Comparison of ENCODE assay signal across 17 cellular contexts in genomic region chr10:108412323-108412722, GRCh38.
A peak's percentile ranks its signal among the peaks of the same experiment; 100 is the strongest.
DNase-seq lines count a peak whose midpoint lies in the region; ATAC-seq, FAIRE-seq and TF ChIP-seq lines count a peak whose summit lies in the region.
"Had no signal": no experiment of that assay in that cellular context is flagged by ENCODE, and none has a peak within 500 bp of the region (broad histone marks: within the 10 kb centered on the region; RNA-seq: fewer than 3 reads in every experiment).

No MANE protein-coding gene starts in this region.

- peaks cover 32% of the 10 kb centered on the region for H3K4me1 ChIP-seq in OCI-LY3 (ENCODE audit: low read length)
- H3K4me1 ChIP-seq: Caco-2 had no signal

- no peaks in the 10 kb centered on the region for H4K20me1 ChIP-seq in OCI-LY3 (ENCODE audit: insufficient read depth, low read length)

- FAIRE-seq in urothelium cell line (lab: Jason Lieb, UNC), result no peak

- H3K4me2 ChIP-seq in OCI-LY3 (ENCODE audit: low read length), result peak overlapping the region; percentile 43

- H2AFZ ChIP-seq in OCI-LY3 (ENCODE audit: low read depth, low read length), result no peak overlapping the region

- no peak for TF ChIP-seq CTCF in OCI-LY3 (IDR thresholded peaks at IDR 0.05; ENCODE audit: low read depth, low read length)

- no peaks in the 10 kb centered on the region for H3K36me3 ChIP-seq in OCI-LY3 (replicated peaks; ENCODE audit: low read depth, low read length)

- DNase-seq in NCI-H146 treated with DMSO at 0.1 percent for 48 hours (lab: John Stamatoyannopoulos, UW; ENCODE audit: unreplicated experiment), result no peak
- no peak for DNase-seq in urothelium cell line (ENCODE audit: low spot score)
- DNase-seq in activated CD8-positive, alpha-beta memory T cell treated with anti-CD3 and anti-CD28 coated beads for 24 hours, result no peak
- DNase-seq: Caco-2; CD8-positive, alpha-beta T cell; DMS53; GF-D8; IMR-90; Kasumi-1; KBM-7 had no signal

- H3K27ac ChIP-seq in OCI-LY3 (ENCODE audit: low read length), result no peak overlapping the region
- H3K27ac ChIP-seq: 22Rv1 had no signal

- H3K79me2 ChIP-seq in OCI-LY3 (ENCODE audit: low read length), result no peaks in the 10 kb centered on the region

- H3K9me3 ChIP-seq in OCI-LY3 (ENCODE audit: insufficient read depth, low read length), result no peaks in the 10 kb centered on the region
- H3K9me3 ChIP-seq: Caco-2 had no signal

- H3K9ac ChIP-seq in OCI-LY3 (ENCODE audit: low read length), result no peak overlapping the region

- peak; percentile 78 for ATAC-seq in GM18498 (IDR thresholded peaks at IDR 0.05; ENCODE audit: unreplicated experiment)
- ATAC-seq in GM19351 (IDR thresholded peaks at IDR 0.05; ENCODE audit: unreplicated experiment), result peak; percentile 57
- ATAC-seq in HG03378 (IDR thresholded peaks at IDR 0.05; ENCODE audit: unreplicated experiment), result peak; percentile 51
- ATAC-seq in HG02973 (IDR thresholded peaks at IDR 0.05; ENCODE audit: unreplicated experiment), result no peak
- ATAC-seq: CD8-positive, alpha-beta T cell; HCT116 had no signal

- no peaks in the 10 kb centered on the region for H3K27me3 ChIP-seq in OCI-LY3 (ENCODE audit: low read depth, low read length)

- H3K4me3 ChIP-seq in OCI-LY3 (ENCODE audit: low read length), result no peak overlapping the region
